ENCODE assay signal across 12 cellular contexts in genomic region chr3:169699536-169700050, GRCh38. TPM values are rescaled to one million over a fixed set of nuclear protein-coding genes. Genes with fewer than 3 reads are reported as not detected.
DNase-seq lines count a peak whose midpoint lies in the region; ATAC-seq and TF ChIP-seq lines count a peak whose summit lies in the region.
"Had no signal": no experiment of that assay in that cellular context is flagged by ENCODE, and none has a peak within 500 bp of the region (broad histone marks: within the 10 kb centered on the region; RNA-seq: fewer than 3 reads in every experiment).

No MANE protein-coding gene starts in this region.

- CTCF ChIA-PET in HEK293T (lab: Yijun Ruan, JAX), result interaction anchor here (1.1 kb wide), 1 partner anchor 31 kb away, joined by 3 read pairs; no protein-coding TSS in a partner anchor

- no peak for TF ChIP-seq POLR2A in uterus (IDR thresholded peaks at IDR 0.05)

- TF ChIP-seq CTCF in VCaP (conservative IDR thresholded peaks at IDR 0.05) (no peak), fibroblast of pulmonary artery (IDR thresholded peaks at IDR 0.05; ENCODE audit: low read length, missing control alignments) (no peak), uterus (IDR thresholded peaks at IDR 0.05) (no peak)

- peak overlapping the region; percentile 78 for H2AFZ ChIP-seq in neuronal stem cell (ENCODE audit: low read length)

- no peak overlapping the region for H2AK5ac ChIP-seq in neuronal stem cell (ENCODE audit: low read depth, low read length)

- no peak overlapping the region for H3K14ac ChIP-seq in neuronal stem cell (ENCODE audit: low read length)

- H3K23ac ChIP-seq in neuronal stem cell (ENCODE audit: low read depth, low read length, poor library complexity), result no peak overlapping the region

- peak overlapping the region; percentile 69 for H3K27ac ChIP-seq in VCaP
- no peak overlapping the region for H3K27ac ChIP-seq in neuronal stem cell (replicated peaks; ENCODE audit: low read length)
- H3K27ac ChIP-seq in uterus, result peak overlapping the region in 1 of 2 donors; percentile 19

- DNase-seq in fibroblast of pulmonary artery (ENCODE audit: low read depth) (peak; percentile 85), neuronal stem cell (ENCODE audit: low spot score) (no peak), uterus (peak; percentile 55 to 72), HEK293T (ENCODE audit: extremely low spot score) (no peak)
- DNase-seq: activated CD8-positive, alpha-beta memory T cell treated with anti-CD3 and anti-CD28 coated beads, Interleukin-2, amount 10 ng/mL, durations not matched to agents 7 days and 5 days; amniotic stem cell; DMS53; T1000 had no signal

- no peak overlapping the region for H2BK15ac ChIP-seq in neuronal stem cell (ENCODE audit: low read length)

- H3K27me3 Mint-ChIP-seq in stimulated activated memory B cell treated with anti-CD40 and anti-IgM and Interleukin-4, amounts not matched to agents 10 μg/mL and 1 μg/mL and 100 μg/mL, for 72 hours, result peaks cover 52% of the 10 kb centered on the region

- no peak overlapping the region for H4K91ac ChIP-seq in neuronal stem cell (ENCODE audit: low read depth, low read length, poor library complexity)

- no peaks in the 10 kb centered on the region for H3K79me1 ChIP-seq in neuronal stem cell (ENCODE audit: low read depth, low read length)

- no peaks in the 10 kb centered on the region for H3K36me3 Mint-ChIP-seq in stimulated activated memory B cell treated with anti-CD40 and anti-IgM and Interleukin-4, amounts not matched to agents 10 μg/mL and 1 μg/mL and 100 μg/mL, for 72 hours
- H3K36me3 Mint-ChIP-seq: activated CD8-positive, alpha-beta memory T cell treated with anti-CD3 and anti-CD28 coated beads, Interleukin-2, amount 10 ng/mL, durations not matched to agents 7 days and 5 days had no signal

- no peak overlapping the region for H2BK5ac ChIP-seq in neuronal stem cell (ENCODE audit: low read length)

- no peaks in the 10 kb centered on the region for H3K4me1 Mint-ChIP-seq in stimulated activated memory B cell treated with anti-CD40 and anti-IgM and Interleukin-4, amounts not matched to agents 10 μg/mL and 1 μg/mL and 100 μg/mL, for 72 hours
- H3K4me1 Mint-ChIP-seq: activated CD8-positive, alpha-beta memory T cell treated with anti-CD3 and anti-CD28 coated beads, Interleukin-2, amount 10 ng/mL, durations not matched to agents 7 days and 5 days had no signal

- no peak overlapping the region for H3K18ac ChIP-seq in neuronal stem cell (ENCODE audit: low read length)

- H2BK12ac ChIP-seq in neuronal stem cell (ENCODE audit: low read length), result no peak overlapping the region

- H3K27me3 ChIP-seq in neuronal stem cell (ENCODE audit: control insufficient read depth in 3 of 3, insufficient read depth in 3 of 3, low read depth in 1 of 3, low read length in 3 of 3) (peaks cover 0 to 14% (median 0%) of the 10 kb centered on the region in 3 experiments), uterus (no peaks in the 10 kb centered on the region)

- H3K36me3 ChIP-seq in neuronal stem cell (replicated peaks in 1 of 2; ENCODE audit: control insufficient read depth in 2 of 2, insufficient read depth in 2 of 2, low read length in 2 of 2), result no peaks in the 10 kb centered on the region
- no peaks in the 10 kb centered on the region for H3K36me3 ChIP-seq in uterus

- WGBS in neuronal stem cell (ENCODE audit: extremely low coverage in 2 of 2, insufficient read length in 2 of 2, insufficient replicate concordance in 1 of 2), 2 donors, result no CpG with 5 or more reads among the region's 8 CpGs

- POLR2A ChIA-PET in HEK293T (lab: Yijun Ruan, JAX), result no interaction called here

- H3K9me3 Mint-ChIP-seq in stimulated activated memory B cell treated with anti-CD40 and anti-IgM and Interleukin-4, amounts not matched to agents 10 μg/mL and 1 μg/mL and 100 μg/mL, for 72 hours, result no peaks in the 10 kb centered on the region

- no peak for ATAC-seq in stimulated activated memory B cell treated with anti-CD40 and anti-IgM and Interleukin-4, amounts not matched to agents 10 μg/mL and 1 μg/mL and 100 μg/mL, for 72 hours
- ATAC-seq in GM18868 (IDR thresholded peaks at IDR 0.05; ENCODE audit: unreplicated experiment), result no peak
- ATAC-seq: activated CD8-positive, alpha-beta memory T cell treated with anti-CD3 and anti-CD28 coated beads, Interleukin-2, amount 10 ng/mL, durations not matched to agents 7 days and 5 days had no signal

- no peak overlapping the region for H2BK120ac ChIP-seq in neuronal stem cell (ENCODE audit: low read depth, low read length)

- H3K4me1 ChIP-seq in neuronal stem cell (ENCODE audit: control insufficient read depth in 2 of 2, insufficient read depth in 1 of 2, low read depth in 1 of 2, low read length in 2 of 2) (peaks cover 0 to 7% of the 10 kb centered on the region in 2 donors), uterus (no peaks in the 10 kb centered on the region)

- no peak overlapping the region for H3K4me2 ChIP-seq in neuronal stem cell (ENCODE audit: insufficient read depth, low read length, poor library complexity, severe bottlenecking)

- H3K4ac ChIP-seq in neuronal stem cell (ENCODE audit: low read length), result no peak overlapping the region

- intact Hi-C loops in uterus (cut with DNase I; ENCODE audit: low total_unique reads), result no loop called here

- no peak overlapping the region for H3K27ac Mint-ChIP-seq in stimulated activated memory B cell treated with anti-CD40 and anti-IgM and Interleukin-4, amounts not matched to agents 10 μg/mL and 1 μg/mL and 100 μg/mL, for 72 hours
- H3K27ac Mint-ChIP-seq: activated CD8-positive, alpha-beta memory T cell treated with anti-CD3 and anti-CD28 coated beads, Interleukin-2, amount 10 ng/mL, durations not matched to agents 7 days and 5 days; progenitor cell of endocrine pancreas had no signal

- peaks cover 0 to 2% of the 10 kb centered on the region in 2 donors for H3K9me3 ChIP-seq in neuronal stem cell (replicated peaks in 1 of 2; ENCODE audit: control insufficient read depth in 2 of 2, insufficient read depth in 1 of 2, low read depth in 1 of 2, low read length in 2 of 2)
- no peaks in the 10 kb centered on the region for H3K9me3 ChIP-seq in uterus

- no peak overlapping the region for H4K8ac ChIP-seq in neuronal stem cell (ENCODE audit: low read depth, low read length)

- H3K4me3 Mint-ChIP-seq in stimulated activated memory B cell treated with anti-CD40 and anti-IgM and Interleukin-4, amounts not matched to agents 10 μg/mL and 1 μg/mL and 100 μg/mL, for 72 hours, result no peak overlapping the region
- H3K4me3 Mint-ChIP-seq: activated CD8-positive, alpha-beta memory T cell treated with anti-CD3 and anti-CD28 coated beads, Interleukin-2, amount 10 ng/mL, durations not matched to agents 7 days and 5 days had no signal

- H3K4me3 ChIP-seq in fibroblast of pulmonary artery (replicated peaks; ENCODE audit: low read depth, low read length), result no peak overlapping the region
- H3K4me3 ChIP-seq in neuronal stem cell (ENCODE audit: low read length in 2 of 2), result peak overlapping the region; percentile 4 to 30
- H3K4me3 ChIP-seq in uterus, result no peak overlapping the region

- no peak overlapping the region for H3K9ac ChIP-seq in neuronal stem cell (ENCODE audit: low read depth, low read length, poor library complexity)

TF ChIP-seq in HEK293T, 16 proteins besides CTCF, POLR2A, EP300 and RAD21:
- TF ChIP-seq CTBP1 (IDR thresholded peaks at IDR 0.05; ENCODE audit: borderline replicate concordance) (no peak), TARDBP (IDR thresholded peaks at IDR 0.05) (no peak), NFRKB (IDR thresholded peaks at IDR 0.05) (no peak), ELF4 (IDR thresholded peaks at IDR 0.05) (no peak), PKNOX1 (IDR thresholded peaks at IDR 0.05) (no peak), L3MBTL2 (conservative IDR thresholded peaks at IDR 0.05) (no peak), LEF1 (IDR thresholded peaks at IDR 0.05; ENCODE audit: borderline replicate concordance) (no peak), ZNF384 (IDR thresholded peaks at IDR 0.05) (no peak), SUZ12 (IDR thresholded peaks at IDR 0.05) (no peak), FOXA1 (IDR thresholded peaks at IDR 0.05) (no peak), SP1 (IDR thresholded peaks at IDR 0.05) (no peak)

RNA-seq across cellular contexts. Expression of gene MECOM, which starts 36.1 kb away (rescaled TPM):
- 2.4 TPM for polyA plus RNA-seq in neuronal stem cell (2013, experiment 1 of 2)
- polyA plus RNA-seq in neuronal stem cell (2013, experiment 2 of 2), result 2.4 TPM
- total RNA-seq in uterus, result 10 to 100 TPM; 12.8 to 76.9 (median 35.1) TPM
- total RNA-seq: activated CD8-positive, alpha-beta memory T cell treated with anti-CD3 and anti-CD28 coated beads, Interleukin-2, amount 10 ng/mL, durations not matched to agents 7 days and 5 days had no signal

Comparison
In these comparisons a context has a peak if more than half of its experiments do, and no peak if none do; other contexts are left out.
1. DNase-seq: peak in fibroblast of pulmonary artery (single experiment) and uterus (2 of 2); none in neuronal stem cell (single experiment) and HEK293T (single experiment).
2. H3K4me3 ChIP-seq: peak in neuronal stem cell (2 of 2); none in fibroblast of pulmonary artery (single experiment) and uterus (0 of 2).